Comparison of ENCODE assay signal across 13 cellular contexts in the genomic region with DNA sequence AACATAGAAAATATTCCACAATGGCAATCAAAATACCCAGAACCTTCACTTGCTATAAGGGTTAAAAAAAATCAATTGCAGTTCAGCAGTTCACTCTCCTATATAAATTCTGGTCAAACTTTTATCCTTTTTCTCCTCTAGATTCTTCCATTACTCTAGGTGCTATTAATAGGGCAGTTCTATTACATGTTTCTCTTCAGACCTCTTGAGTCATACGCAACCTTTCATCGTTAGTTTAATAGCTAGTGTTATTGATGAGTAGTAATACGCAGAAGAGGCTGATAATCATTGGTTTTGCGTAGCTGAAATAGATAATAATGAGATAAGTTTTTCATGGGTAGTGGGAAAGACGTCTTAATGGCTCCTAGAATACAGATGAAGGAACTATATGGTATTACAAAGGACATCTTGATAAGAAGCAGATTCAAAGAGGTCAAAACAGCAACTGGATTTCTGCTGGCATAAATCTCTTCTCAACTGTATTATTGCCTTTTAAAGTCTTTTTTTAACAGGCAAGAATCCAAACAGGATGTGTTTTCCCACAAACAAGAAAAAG.
"Had no signal": no experiment of that assay in that cellular context is flagged by ENCODE, and none has a peak within 500 bp of the region (broad histone marks: within the 10 kb centered on the region; RNA-seq: fewer than 3 reads in every experiment).

No MANE protein-coding gene starts in this region.

- ATAC-seq: left colon; stimulated activated naive CD8-positive, alpha-beta T cell treated with anti-CD3 and anti-CD28 coated beads, Interleukin-15, Interleukin-2, amounts not matched to agents 100 U/mL and 50 U/mL, for 24 hours had no signal

- H3K4me1 ChIP-seq: breast epithelium had no signal

- DNase-seq: activated CD4-positive, alpha-beta T cell treated with anti-CD3 and anti-CD28 coated beads for 1 hour; activated CD4-positive, alpha-beta T cell treated with anti-CD3 and anti-CD28 coated beads, Interleukin-2, amount 50 U/mL, for 4 hours; activated gamma-delta T cell; cerebellar nuclear complex; cortex of kidney; left colon; midbrain; stimulated activated CD4-positive, alpha-beta T cell treated with anti-CD3 and anti-CD28 coated beads, Interleukin-12 subunit alpha, Interleukin-12 subunit beta, amount 100 ng/mL, for 4 hours; stimulated activated CD4-positive, alpha-beta T cell treated with anti-CD3 and anti-CD28 coated beads, Interleukin-2, amount 100 ng/mL, for 24 hours; stimulated activated naive CD8-positive, alpha-beta T cell treated with anti-CD3 and anti-CD28 coated beads, Interleukin-15, Interleukin-2, amounts not matched to agents 100 U/mL and 50 U/mL, for 24 hours; substantia nigra; WERI-Rb-1 had no signal

- H3K9me3 ChIP-seq: breast epithelium had no signal

- H3K27ac ChIP-seq: breast epithelium, WERI-Rb-1 had no signal

- H3K27me3 ChIP-seq: breast epithelium had no signal

- H3K4me3 ChIP-seq: breast epithelium had no signal

- H3K36me3 ChIP-seq: breast epithelium, WERI-Rb-1 had no signal
